In genomic region chr22:29837780-29838598, GRCh38 we compare ENCODE assay signal across 8 cellular contexts. TPM values are rescaled to one million over a fixed set of nuclear protein-coding genes. Genes with fewer than 3 reads are reported as not detected.
A peak's percentile ranks its signal among the peaks of the same experiment; 100 is the strongest.
DNase-seq lines count a peak whose midpoint lies in the region; ATAC-seq and TF ChIP-seq lines count a peak whose summit lies in the region.

ASCC2 (minus strand) TSS chr22:29838274; CDS start chr22:29832325, 5,949 bp downstream.

- H3K9me3 Mint-ChIP-seq in natural killer cell treated with Interleukin-12 subunit alpha and Interleukin-12 subunit beta and Interleukin-15 and Interleukin-18, amount 100 ng/mL, for 72 hours: peaks cover 3% of the 10 kb centered on the region

- peak; percentile 99 to 100 for ATAC-seq in natural killer cell treated with Interleukin-12 subunit alpha and Interleukin-12 subunit beta and Interleukin-15 and Interleukin-18, amount 100 ng/mL, for 72 hours
- ATAC-seq in stimulated activated naive CD8-positive, alpha-beta T cell treated with anti-CD3 and anti-CD28 coated beads, Interleukin-15, Interleukin-2, amounts not matched to agents 100 U/mL and 50 U/mL, for 24 hours: peak; percentile 99

- H3K27me3 ChIP-seq in H7 (ENCODE audit: control insufficient read depth, insufficient read depth, low read length): no peaks in the 10 kb centered on the region

- DNase-seq in ELF-1 (ENCODE audit: low read depth, low spot score) (peak; percentile 99), H7 (peak; percentile 98), M059J (ENCODE audit: low read depth) (peak; percentile 95), SHP77 (lab: John Stamatoyannopoulos, UW) (peak; percentile 97 to 98), fibroblast of pulmonary artery (ENCODE audit: low read depth) (peak; percentile 95)
- peak; percentile 100 for DNase-seq in activated effector memory CD4-positive, alpha-beta T cell treated with anti-CD3 and anti-CD28 coated beads, Interleukin-2, amount 50 U/mL, for 16 hours
- peak; percentile 100 for DNase-seq in natural killer cell treated with Interleukin-12 subunit alpha and Interleukin-12 subunit beta and Interleukin-15 and Interleukin-18, amount 100 ng/mL, for 72 hours (ENCODE audit: low spot score)
- DNase-seq in stimulated activated naive CD8-positive, alpha-beta T cell treated with anti-CD3 and anti-CD28 coated beads, Interleukin-15, Interleukin-2, amounts not matched to agents 100 U/mL and 50 U/mL, for 24 hours: peak; percentile 100

- TF ChIP-seq CTCF in fibroblast of pulmonary artery (IDR thresholded peaks at IDR 0.05; ENCODE audit: low read length, missing control alignments): no peak

- peak within 1 kb of the TSS; percentile 71 for H3K4me3 ChIP-seq in H7 (ENCODE audit: insufficient read depth, low read depth, low read length)
- H3K4me3 ChIP-seq in fibroblast of pulmonary artery (replicated peaks; ENCODE audit: low read depth, low read length): peak within 1 kb of the TSS; percentile 91

- peaks cover 12% of the 10 kb centered on the region for H3K36me3 Mint-ChIP-seq in natural killer cell treated with Interleukin-12 subunit alpha and Interleukin-12 subunit beta and Interleukin-15 and Interleukin-18, amount 100 ng/mL, for 72 hours

- H3K36me3 ChIP-seq in H7 (replicated peaks; ENCODE audit: control insufficient read depth, insufficient read depth, low read length): no peaks in the 10 kb centered on the region; the same call in 1 of the 2 replicates

- peaks cover 31 to 40% of the 10 kb centered on the region in 2 donors for H3K4me1 Mint-ChIP-seq in natural killer cell treated with Interleukin-12 subunit alpha and Interleukin-12 subunit beta and Interleukin-15 and Interleukin-18, amount 100 ng/mL, for 72 hours (ENCODE audit: low read depth in 2 of 2)

- peak within 1 kb of the TSS; percentile 97 for H3K4me3 Mint-ChIP-seq in natural killer cell treated with Interleukin-12 subunit alpha and Interleukin-12 subunit beta and Interleukin-15 and Interleukin-18, amount 100 ng/mL, for 72 hours

- H3K27me3 Mint-ChIP-seq in natural killer cell treated with Interleukin-12 subunit alpha and Interleukin-12 subunit beta and Interleukin-15 and Interleukin-18, amount 100 ng/mL, for 72 hours: no peaks in the 10 kb centered on the region

- peak within 1 kb of the TSS; percentile 91 to 98 for H3K27ac Mint-ChIP-seq in natural killer cell treated with Interleukin-12 subunit alpha and Interleukin-12 subunit beta and Interleukin-15 and Interleukin-18, amount 100 ng/mL, for 72 hours

RNA-seq across cellular contexts. Expression of gene ASCC2, which starts in this region (rescaled TPM):
- total RNA-seq in H7 (2014; rRNA removed; shearing (Covaris generic)): 26.7 and 27.2 TPM in 2 replicates
- total RNA-seq in M059J (2014; rRNA removed; shearing (Covaris generic)): 14.8 and 28.7 TPM in 2 replicates
- 100 to 1,000 TPM; 102 to 124 TPM for total RNA-seq in natural killer cell treated with Interleukin-12 subunit alpha and Interleukin-12 subunit beta and Interleukin-15 and Interleukin-18, amount 100 ng/mL, for 72 hours

Comparison
In these comparisons a context has a peak if more than half of its experiments do, and no peak if none do; other contexts are left out.
1. Peak in every context shown above with its lines: DNase-seq, ATAC-seq and H3K4me3 ChIP-seq.